Comparison of ENCODE assay signal across 1 cellular context in the genomic region with DNA sequence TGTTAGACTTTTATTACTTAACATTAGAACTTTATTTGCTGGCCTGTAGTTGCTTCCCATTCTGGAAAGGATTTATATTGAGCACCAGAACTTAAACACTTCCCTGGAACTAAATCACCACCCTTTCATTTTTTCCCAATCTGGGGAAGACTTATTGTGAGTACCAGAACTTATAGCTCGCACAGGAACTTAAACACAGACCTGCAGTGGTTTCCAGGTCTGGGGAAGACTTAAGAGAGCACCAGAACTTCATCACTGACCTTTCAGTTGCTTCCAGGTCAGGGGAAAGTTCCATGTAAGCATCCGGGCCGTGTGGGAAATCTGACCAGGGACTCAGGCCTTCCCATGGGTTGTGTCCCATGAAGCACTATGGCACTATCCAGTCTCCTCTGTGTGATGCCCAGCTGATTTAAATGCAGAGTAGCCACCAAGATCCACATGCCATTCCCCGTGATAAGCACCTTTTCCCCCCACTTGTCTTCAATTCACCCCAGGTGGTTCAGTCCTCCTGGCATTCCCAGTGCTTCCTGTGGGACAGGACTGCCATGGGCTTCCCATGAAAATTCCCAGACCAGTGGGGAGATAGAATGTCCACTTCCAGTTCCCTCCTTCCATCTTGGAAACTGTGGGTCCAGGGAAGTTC.
TF ChIP-seq lines count a peak whose summit lies in the region.

No MANE protein-coding gene starts in this region.

TF ChIP-seq in IMR-90, 13 proteins besides CTCF, POLR2A, EP300 and RAD21:
- TF ChIP-seq CHD1 (IDR thresholded peaks at IDR 0.05; ENCODE audit: low read depth, low read length) (no peak), BHLHE40 (IDR thresholded peaks at IDR 0.05; ENCODE audit: low read depth, low read length) (no peak), RFX5 (IDR thresholded peaks at IDR 0.05; ENCODE audit: low read depth, low read length) (no peak), MXI1 (IDR thresholded peaks at IDR 0.05; ENCODE audit: borderline replicate concordance, low read depth, low read length) (no peak), MAFK (IDR thresholded peaks at IDR 0.05; ENCODE audit: low read depth, low read length) (no peak), FOS (IDR thresholded peaks at IDR 0.05; ENCODE audit: low read depth, low read length) (no peak), NFE2L2 (IDR thresholded peaks at IDR 0.05; ENCODE audit: low read depth, low read length) (no peak), RCOR1 (IDR thresholded peaks at IDR 0.05; ENCODE audit: insufficient replicate concordance, low read length) (no peak), CEBPB (IDR thresholded peaks at IDR 0.05; ENCODE audit: low read depth, low read length) (no peak)
- TF ChIP-seq, protein P1, sequence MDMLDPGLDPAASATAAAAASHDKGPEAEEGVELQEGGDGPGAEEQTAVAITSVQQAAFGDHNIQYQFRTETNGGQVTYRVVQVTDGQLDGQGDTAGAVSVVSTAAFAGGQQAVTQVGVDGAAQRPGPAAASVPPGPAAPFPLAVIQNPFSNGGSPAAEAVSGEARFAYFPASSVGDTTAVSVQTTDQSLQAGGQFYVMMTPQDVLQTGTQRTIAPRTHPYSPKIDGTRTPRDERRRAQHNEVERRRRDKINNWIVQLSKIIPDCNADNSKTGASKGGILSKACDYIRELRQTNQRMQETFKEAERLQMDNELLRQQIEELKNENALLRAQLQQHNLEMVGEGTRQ (IDR thresholded peaks at IDR 0.05; ENCODE audit: low read depth, low read length): no peak
- TF ChIP-seq, protein P2, sequence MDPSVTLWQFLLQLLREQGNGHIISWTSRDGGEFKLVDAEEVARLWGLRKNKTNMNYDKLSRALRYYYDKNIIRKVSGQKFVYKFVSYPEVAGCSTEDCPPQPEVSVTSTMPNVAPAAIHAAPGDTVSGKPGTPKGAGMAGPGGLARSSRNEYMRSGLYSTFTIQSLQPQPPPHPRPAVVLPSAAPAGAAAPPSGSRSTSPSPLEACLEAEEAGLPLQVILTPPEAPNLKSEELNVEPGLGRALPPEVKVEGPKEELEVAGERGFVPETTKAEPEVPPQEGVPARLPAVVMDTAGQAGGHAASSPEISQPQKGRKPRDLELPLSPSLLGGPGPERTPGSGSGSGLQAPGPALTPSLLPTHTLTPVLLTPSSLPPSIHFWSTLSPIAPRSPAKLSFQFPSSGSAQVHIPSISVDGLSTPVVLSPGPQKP (IDR thresholded peaks at IDR 0.05; ENCODE audit: borderline replicate concordance, low read depth, low read length): no peak
